ENCODE assay signal across 13 cellular contexts in genomic region chr12:42091769-42092168, GRCh38. TPM values are rescaled to one million over a fixed set of nuclear protein-coding genes. Genes with fewer than 3 reads are reported as not detected.
A peak's percentile ranks its signal among the peaks of the same experiment; 100 is the strongest.
DNase-seq lines count a peak whose midpoint lies in the region; ATAC-seq, FAIRE-seq and TF ChIP-seq lines count a peak whose summit lies in the region.
"Had no signal": no experiment of that assay in that cellular context is flagged by ENCODE, and none has a peak within 500 bp of the region (broad histone marks: within the 10 kb centered on the region; RNA-seq: fewer than 3 reads in every experiment).

No MANE protein-coding gene starts in this region.

- H3K27me3 ChIP-seq in SJCRH30: no peaks in the 10 kb centered on the region
- no peaks in the 10 kb centered on the region for H3K27me3 ChIP-seq in endothelial cell of umbilical vein (ENCODE audit: control insufficient read depth in 2 of 2, insufficient read depth in 2 of 2, low read length in 2 of 2)
- H3K27me3 ChIP-seq in osteoblast (ENCODE audit: insufficient read depth, low read length): no peaks in the 10 kb centered on the region
- H3K27me3 ChIP-seq in CD8-positive, alpha-beta T cell (ENCODE audit: insufficient read depth, low read length): no peaks in the 10 kb centered on the region

- TF ChIP-seq POLR2A in H54 (IDR thresholded peaks at IDR 0.05; ENCODE audit: low read depth, low read length) (no peak), endothelial cell of umbilical vein (IDR thresholded peaks at IDR 0.05; ENCODE audit: low read depth, low read length) (no peak)

- no peak overlapping the region for H3K9ac ChIP-seq in endothelial cell of umbilical vein (replicated peaks; ENCODE audit: extremely low read depth, insufficient read depth, low read length)

- H3K4me2 ChIP-seq in endothelial cell of umbilical vein (ENCODE audit: insufficient read depth, low read length) (no peak overlapping the region), osteoblast (ENCODE audit: insufficient read depth, low read length) (no peak overlapping the region)

- H3K4me1 ChIP-seq in SJCRH30: peaks cover 20% of the 10 kb centered on the region
- H3K4me1 ChIP-seq in endothelial cell of umbilical vein (ENCODE audit: control insufficient read depth, extremely low read depth, insufficient read depth, low read length): peaks cover 19% of the 10 kb centered on the region
- H3K4me1 ChIP-seq in osteoblast (ENCODE audit: insufficient read depth, low read length): peaks cover 26% of the 10 kb centered on the region
- peaks cover 24% of the 10 kb centered on the region for H3K4me1 ChIP-seq in CD8-positive, alpha-beta T cell (ENCODE audit: insufficient read depth, low read length)

- H3K79me2 ChIP-seq in endothelial cell of umbilical vein (ENCODE audit: control insufficient read depth, insufficient read depth, low read length): no peaks in the 10 kb centered on the region
- no peaks in the 10 kb centered on the region for H3K79me2 ChIP-seq in osteoblast (ENCODE audit: insufficient read depth, low read length)

- ATAC-seq in CD8-positive, alpha-beta T cell: no peak
- ATAC-seq in HG03378 (IDR thresholded peaks at IDR 0.05; ENCODE audit: unreplicated experiment): no peak

- dilution Hi-C loops in endothelial cell of umbilical vein (cut with MboI; ENCODE audit: extremely low pct_ligation_motif_present, low sequenced_read_pairs): no loop called here

- H3K4me3 ChIP-seq in SJCRH30 (no peak overlapping the region), endothelial cell of umbilical vein (replicated peaks in 1 of 3; ENCODE audit: insufficient read depth in 1 of 3, low read depth in 1 of 3, low read length in 3 of 3) (no peak overlapping the region), osteoblast (ENCODE audit: insufficient read depth, low read length) (no peak overlapping the region)
- H3K4me3 ChIP-seq in CD8-positive, alpha-beta T cell (ENCODE audit: low read depth, low read length): no peak overlapping the region

- no peak overlapping the region for H3K27ac Mint-ChIP-seq in CD8-positive, alpha-beta T cell
- H3K27ac Mint-ChIP-seq: activated CD4-positive, alpha-beta memory T cell treated with anti-CD3 and anti-CD28 coated beads for 36 hours had no signal

- no peak overlapping the region for H2AFZ ChIP-seq in endothelial cell of umbilical vein (ENCODE audit: low read depth, low read length)
- no peak overlapping the region for H2AFZ ChIP-seq in osteoblast (ENCODE audit: low read length)

- no peak for DNase-seq in H54 (ENCODE audit: insufficient read length, low spot score)
- peak in 1 of 2 experiments; percentile 13 for DNase-seq in SJCRH30
- no peak for DNase-seq in endothelial cell of umbilical vein (ENCODE audit: low read depth, low spot score)
- DNase-seq in osteoblast (ENCODE audit: insufficient read length, low spot score, missing footprints): no peak
- no peak for DNase-seq in CD8-positive, alpha-beta T cell
- DNase-seq in Kasumi-1 (lab: John Stamatoyannopoulos, UW): no peak
- DNase-seq: activated CD4-positive, alpha-beta memory T cell treated with anti-CD3 and anti-CD28 coated beads for 36 hours; amygdala; C1 segment of cervical spinal cord; DMS79; NCI-H1436 treated with DMSO at 0.1 percent for 48 hours; substantia nigra had no signal

- H4K20me1 ChIP-seq in endothelial cell of umbilical vein (replicated peaks; ENCODE audit: control insufficient read depth, extremely low read depth, insufficient read depth, low read length): no peaks in the 10 kb centered on the region
- no peaks in the 10 kb centered on the region for H4K20me1 ChIP-seq in osteoblast (ENCODE audit: insufficient read depth, low read length)

- H3K27me3 Mint-ChIP-seq in CD8-positive, alpha-beta T cell (ENCODE audit: low read depth): no peaks in the 10 kb centered on the region
- H3K27me3 Mint-ChIP-seq: activated CD4-positive, alpha-beta memory T cell treated with anti-CD3 and anti-CD28 coated beads for 36 hours had no signal

- no peaks in the 10 kb centered on the region for H3K36me3 ChIP-seq in SJCRH30
- peaks cover 0 to 2% of the 10 kb centered on the region in 2 experiments for H3K36me3 ChIP-seq in endothelial cell of umbilical vein (ENCODE audit: control insufficient read depth in 2 of 2, extremely low read depth in 1 of 2, insufficient read depth in 2 of 2, low read length in 2 of 2)
- peaks cover 3% of the 10 kb centered on the region for H3K36me3 ChIP-seq in osteoblast (ENCODE audit: insufficient read depth, low read length)
- H3K36me3 ChIP-seq in CD8-positive, alpha-beta T cell (ENCODE audit: insufficient read depth, low read length): no peaks in the 10 kb centered on the region

- no peaks in the 10 kb centered on the region for H3K9me1 ChIP-seq in endothelial cell of umbilical vein (replicated peaks; ENCODE audit: control insufficient read depth, extremely low read depth, insufficient read depth, low read length)

- peak; percentile 75 for FAIRE-seq in H54 (lab: Jason Lieb, UNC)
- FAIRE-seq in endothelial cell of umbilical vein (lab: Jason Lieb, UNC): no peak

- H3K9me3 ChIP-seq in SJCRH30 (replicated peaks) (no peaks in the 10 kb centered on the region), endothelial cell of umbilical vein (replicated peaks; ENCODE audit: control insufficient read depth, insufficient read depth, low read length) (no peaks in the 10 kb centered on the region), osteoblast (ENCODE audit: low read depth, low read length) (no peaks in the 10 kb centered on the region)
- no peaks in the 10 kb centered on the region for H3K9me3 ChIP-seq in CD8-positive, alpha-beta T cell (ENCODE audit: low read length)

- no peak for TF ChIP-seq CTCF in endothelial cell of umbilical vein (IDR thresholded peaks at IDR 0.05; ENCODE audit: extremely low read depth in 1 of 2, insufficient read depth in 1 of 2, low read depth in 1 of 2, low read length in 2 of 2)
- TF ChIP-seq CTCF in osteoblast (IDR thresholded peaks at IDR 0.05; ENCODE audit: extremely low read depth, low read depth, low read length): no peak
- TF ChIP-seq CTCF in CD8-positive, alpha-beta T cell (IDR thresholded peaks at IDR 0.05): no peak

- CTCF ChIA-PET in endothelial cell of umbilical vein (lab: Charles Lee): interaction anchor here (1.2 to 1.6 kb wide), 2 partner anchors 236 to 828 kb away, joined by 3 read pairs; no protein-coding TSS in a partner anchor
- CTCF ChIA-PET in CD8-positive, alpha-beta T cell (lab: Charles Lee): no interaction called here

- POLR2A ChIA-PET in endothelial cell of umbilical vein (lab: Charles Lee): no interaction called here
- POLR2A ChIA-PET in CD8-positive, alpha-beta T cell (lab: Charles Lee): no interaction called here

- peaks cover 40% of the 10 kb centered on the region for H3K4me1 Mint-ChIP-seq in CD8-positive, alpha-beta T cell (ENCODE audit: low read depth)

- no TSS peak for BruUV-seq in endothelial cell of umbilical vein (replicated peaks; lab: Mats Ljungman, UMichigan)

- H3K4me3 Mint-ChIP-seq in CD8-positive, alpha-beta T cell: no peak overlapping the region
- H3K4me3 Mint-ChIP-seq: activated CD4-positive, alpha-beta memory T cell treated with anti-CD3 and anti-CD28 coated beads for 36 hours had no signal

- H3K27ac ChIP-seq in SJCRH30: peak overlapping the region; percentile 54; the same call in 1 of the 2 replicates
- H3K27ac ChIP-seq in endothelial cell of umbilical vein (ENCODE audit: insufficient read depth, low read depth, low read length): peak overlapping the region; percentile 27
- H3K27ac ChIP-seq in osteoblast (ENCODE audit: low read depth, low read length): peak overlapping the region; percentile 42
- no peak overlapping the region for H3K27ac ChIP-seq in CD8-positive, alpha-beta T cell (ENCODE audit: low read depth, low read length)

- H3K9me3 Mint-ChIP-seq in CD8-positive, alpha-beta T cell: no peaks in the 10 kb centered on the region
- H3K9me3 Mint-ChIP-seq: activated CD4-positive, alpha-beta memory T cell treated with anti-CD3 and anti-CD28 coated beads for 36 hours had no signal

- peaks cover 57% of the 10 kb centered on the region for H3K36me3 Mint-ChIP-seq in CD8-positive, alpha-beta T cell

- intact Hi-C loops in endothelial cell of umbilical vein (cut with micrococcal nuclease): loop anchor here (10.0 kb wide), 1 partner anchor 567 kb away; no protein-coding TSS in a partner anchor
- intact Hi-C loops in CD8-positive, alpha-beta T cell (cut with DNase I, micrococcal nuclease): loop anchor here in 1 of 2 experiments (5.0 kb wide), 1 partner anchor 1949 kb away; no protein-coding TSS in a partner anchor

TF ChIP-seq in endothelial cell of umbilical vein, 7 proteins besides CTCF, POLR2A, EP300 and RAD21:
- TF ChIP-seq EZH2 (IDR thresholded peaks at IDR 0.05; ENCODE audit: borderline replicate concordance, low read depth, low read length, severe bottlenecking): no peak
- TF ChIP-seq GATA2 (IDR thresholded peaks at IDR 0.05; ENCODE audit: insufficient read depth, insufficient read length, low read depth, low read length): no peak
- TF ChIP-seq FOS (IDR thresholded peaks at IDR 0.05; ENCODE audit: borderline replicate concordance, insufficient read depth, low read length): no peak
- TF ChIP-seq MAX (IDR thresholded peaks at IDR 0.05; ENCODE audit: insufficient read depth, insufficient read length): no peak
- no peak for TF ChIP-seq MYC (IDR thresholded peaks at IDR 0.05; ENCODE audit: low read depth, low read length)
- TF ChIP-seq JUN (IDR thresholded peaks at IDR 0.05; ENCODE audit: borderline replicate concordance, insufficient read depth, insufficient read length, low read depth): no peak
- no peak for TF ChIP-seq POLR2AphosphoS5 (IDR thresholded peaks at IDR 0.05; ENCODE audit: insufficient read depth, low read depth, low read length)

RNA-seq across cellular contexts. Expression of gene GXYLT1, which starts 52.9 kb away (rescaled TPM):
- 43.6 and 48.9 TPM in 2 replicates for total RNA-seq in SJCRH30 (2014; rRNA removed; shearing (Covaris generic))
- total RNA-seq in endothelial cell of umbilical vein (23.0 and 23.4 TPM in 2 replicates), osteoblast (7.6 and 11.8 TPM in 2 replicates)
- 4.4 and 6.8 TPM in 2 replicates for polyA plus RNA-seq in endothelial cell of umbilical vein
- polyA plus RNA-seq in endothelial cell of umbilical vein (2011; cell fraction: cytosol; rRNA removed): 7.3 and 7.5 TPM in 2 replicates
- 7.7 and 11.0 TPM in 2 replicates for polyA plus RNA-seq in endothelial cell of umbilical vein (2011; cell fraction: nucleus; rRNA removed)
- polyA plus RNA-seq in endothelial cell of umbilical vein (2012): 13.4 and 22.3 TPM in 2 replicates
- polyA minus RNA-seq in endothelial cell of umbilical vein: 7.8 and 8.0 TPM in 2 replicates
- 7.4 TPM for polyA minus RNA-seq in endothelial cell of umbilical vein (2011; cell fraction: cytosol; rRNA and poly(A)+ RNA removed)
- 9.0 and 12.7 TPM in 2 replicates for polyA minus RNA-seq in endothelial cell of umbilical vein (2011; cell fraction: nucleus; rRNA and poly(A)+ RNA removed)
- total RNA-seq in CD8-positive, alpha-beta T cell: 1 to 10 TPM; 8.5 to 9.2 TPM
